23 cellular contexts compared by ENCODE assay signal in the genomic region with DNA sequence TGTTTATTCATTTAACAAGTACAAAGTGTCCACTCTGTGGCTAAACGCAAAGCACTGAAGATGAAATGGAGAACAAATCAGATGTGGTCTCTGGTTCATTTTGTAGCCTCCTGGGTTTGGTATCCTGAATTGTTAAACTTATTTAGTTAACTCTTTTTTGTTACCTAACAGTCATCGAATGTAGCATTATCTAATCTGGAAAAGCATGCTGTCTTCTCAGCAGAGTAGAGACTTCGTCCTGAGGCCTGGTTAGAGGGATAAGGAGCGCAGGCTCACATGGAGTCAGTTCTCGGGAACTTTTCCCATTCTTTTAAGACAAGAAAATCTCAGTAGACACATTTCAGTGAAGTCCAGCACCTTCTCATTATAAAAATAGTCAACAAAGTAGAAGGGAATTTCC. TPM values are rescaled to one million over a fixed set of nuclear protein-coding genes. Genes with fewer than 3 reads are reported as not detected.
DNase-seq lines count a peak whose midpoint lies in the region; ATAC-seq and TF ChIP-seq lines count a peak whose summit lies in the region.
"Had no signal": no experiment of that assay in that cellular context is flagged by ENCODE, and none has a peak within 500 bp of the region (broad histone marks: within the 10 kb centered on the region; RNA-seq: fewer than 3 reads in every experiment).

No MANE protein-coding gene starts in this region.

- peak overlapping the region; percentile 13 for H3K27ac Mint-ChIP-seq in CD4-positive, alpha-beta T cell
- H3K27ac Mint-ChIP-seq in endothelial cell (ENCODE audit: unreplicated experiment): peak overlapping the region; percentile 30
- H3K27ac Mint-ChIP-seq: activated naive CD4-positive, alpha-beta T cell treated with anti-CD3 and anti-CD28 coated beads for 36 hours had no signal

- intact Hi-C loops in CD4-positive, alpha-beta T cell (cut with DNase I, micrococcal nuclease): no loop called here
- intact Hi-C loops in prostate gland (cut with DNase I): no loop called here

- peaks cover 47% of the 10 kb centered on the region for H3K36me3 Mint-ChIP-seq in CD4-positive, alpha-beta T cell (ENCODE audit: low read depth)
- peaks cover 4% of the 10 kb centered on the region for H3K36me3 Mint-ChIP-seq in endothelial cell (ENCODE audit: low read depth, unreplicated experiment)

- H3K9me3 Mint-ChIP-seq in CD4-positive, alpha-beta T cell: no peaks in the 10 kb centered on the region
- H3K9me3 Mint-ChIP-seq in endothelial cell (ENCODE audit: unreplicated experiment): no peaks in the 10 kb centered on the region
- H3K9me3 Mint-ChIP-seq: activated naive CD4-positive, alpha-beta T cell treated with anti-CD3 and anti-CD28 coated beads for 36 hours; nephron had no signal

- no peaks in the 10 kb centered on the region for H3K27me3 Mint-ChIP-seq in CD4-positive, alpha-beta T cell
- H3K27me3 Mint-ChIP-seq in endothelial cell (ENCODE audit: unreplicated experiment): peaks cover 3% of the 10 kb centered on the region

- H3K4me1 ChIP-seq in prostate gland (replicated peaks): peaks cover 15% of the 10 kb centered on the region

- TF ChIP-seq CTCF in CD4-positive, alpha-beta T cell (IDR thresholded peaks at IDR 0.05): no peak
- TF ChIP-seq CTCF in endothelial cell (IDR thresholded peaks at IDR 0.05; ENCODE audit: unreplicated experiment): no peak
- no peak for TF ChIP-seq CTCF in prostate gland (IDR thresholded peaks at IDR 0.05)

- H3K36me3 ChIP-seq in prostate gland: no peaks in the 10 kb centered on the region
- H3K36me3 ChIP-seq: pancreas had no signal

- POLR2A ChIA-PET in CD4-positive, alpha-beta T cell (lab: Charles Lee): no interaction called here

- TF ChIP-seq POLR2A in prostate gland (IDR thresholded peaks at IDR 0.05): no peak

- H3K27me3 ChIP-seq in CD4-positive, alpha-beta T cell (ENCODE audit: control insufficient read depth, insufficient read depth, low read length): no peaks in the 10 kb centered on the region
- no peaks in the 10 kb centered on the region for H3K27me3 ChIP-seq in prostate gland (replicated peaks; ENCODE audit: insufficient read depth)
- H3K27me3 ChIP-seq: esophagus muscularis mucosa, MG63, pancreas, sigmoid colon had no signal

- 75% methylated on average over 5 of the region's 5 CpGs for WGBS in prostate gland

- no peak overlapping the region for H3K27ac ChIP-seq in CD4-positive, alpha-beta T cell (ENCODE audit: low read depth, low read length)
- peak overlapping the region; percentile 54 to 87 for H3K27ac ChIP-seq in prostate gland
- H3K27ac ChIP-seq: pancreas, thoracic aorta, WERI-Rb-1 had no signal

- H3K9me3 ChIP-seq in CD4-positive, alpha-beta T cell (ENCODE audit: control insufficient read depth, low read length): no peaks in the 10 kb centered on the region
- no peaks in the 10 kb centered on the region for H3K9me3 ChIP-seq in prostate gland
- H3K9me3 ChIP-seq: esophagus muscularis mucosa, MG63, pancreas, sigmoid colon, thoracic aorta had no signal

- H3K4me3 ChIP-seq in prostate gland: no peak overlapping the region
- H3K4me3 ChIP-seq: esophagus muscularis mucosa, MG63, pancreas, sigmoid colon, thoracic aorta had no signal

- no peak for ATAC-seq in CD4-positive, alpha-beta T cell (ENCODE audit: poor library complexity)
- no peak for ATAC-seq in HG03520 (IDR thresholded peaks at IDR 0.05; ENCODE audit: unreplicated experiment)
- ATAC-seq: pancreas had no signal

- H3K4me1 Mint-ChIP-seq in CD4-positive, alpha-beta T cell (ENCODE audit: low read depth): peaks cover 14% of the 10 kb centered on the region
- H3K4me1 Mint-ChIP-seq in endothelial cell (ENCODE audit: unreplicated experiment): no peaks in the 10 kb centered on the region

- CTCF ChIA-PET in CD4-positive, alpha-beta T cell (lab: Charles Lee): interaction anchor here (0.6 to 0.7 kb wide), 2 partner anchors 9 to 25 kb away, joined by 3 read pairs; no protein-coding TSS in a partner anchor

- DNase-seq in CD4-positive, alpha-beta T cell: no peak
- peak; percentile 20 for DNase-seq in NCI-H226
- no peak for DNase-seq in endothelial cell (ENCODE audit: low spot score)
- DNase-seq in prostate gland (ENCODE audit: low spot score): no peak
- no peak for DNase-seq in stimulated activated CD4-positive, alpha-beta T cell treated with anti-CD3 and anti-CD28 coated beads, Interleukin-2, amount 100 ng/mL, for 24 hours
- DNase-seq in NCI-H1694 treated with DMSO at 0.1 percent for 48 hours (lab: John Stamatoyannopoulos, UW): no peak
- DNase-seq: activated CD4-positive, alpha-beta T cell treated with anti-CD3 and anti-CD28 coated beads, Interleukin-2, amount 50 U/mL, for 4 hours; activated naive CD4-positive, alpha-beta T cell treated with anti-CD3 and anti-CD28 coated beads for 36 hours; activated T-cell treated with anti-CD3 and anti-CD28 coated beads for 4 hours; DMS79; HCEC 1CT; mesenchymal stem cell; MG63; NCI-H1436 treated with DMSO at 0.1 percent for 48 hours; NCI-H2171 treated with DMSO at 0.1 percent for 48 hours; NCI-H526 treated with DMSO at 0.1 percent for 48 hours; pancreas; sigmoid colon; WERI-Rb-1 had no signal

- H3K4me3 Mint-ChIP-seq in CD4-positive, alpha-beta T cell: no peak overlapping the region
- H3K4me3 Mint-ChIP-seq in endothelial cell (ENCODE audit: unreplicated experiment): no peak overlapping the region
- H3K4me3 Mint-ChIP-seq: activated naive CD4-positive, alpha-beta T cell treated with anti-CD3 and anti-CD28 coated beads for 36 hours; nephron had no signal

RNA-seq across cellular contexts. Expression of a gene that starts 33.1 kb away (rescaled TPM):
- total RNA-seq in CD4-positive, alpha-beta T cell: 1 to 10 TPM; 1.9 to 2.6 TPM
- total RNA-seq in endothelial cell (ENCODE audit: unreplicated experiment) (4.8 TPM), prostate gland (10 to 100 TPM in 1 of 2 donors, 1 to 10 TPM in 1; 8.1 to 10.6 TPM)

RNA-seq across cellular contexts. Expression of a gene that starts 48.8 kb away (rescaled TPM):
- 10 to 100 TPM; 68.7 to 76.1 TPM for total RNA-seq in CD4-positive, alpha-beta T cell
- total RNA-seq in endothelial cell (ENCODE audit: unreplicated experiment): 129 TPM
- 100 to 1,000 TPM; 100 to 123 TPM for total RNA-seq in prostate gland

RNA-seq across cellular contexts. Expression of a gene that starts 50.4 kb away (rescaled TPM):
- total RNA-seq in CD4-positive, alpha-beta T cell: 1 to 10 TPM; 1.5 to 1.8 TPM
- total RNA-seq in endothelial cell (ENCODE audit: unreplicated experiment) (87.9 TPM), prostate gland (10 to 100 TPM; 67.1 to 78.7 TPM)

Comparison
In these comparisons a context has a peak if more than half of its experiments do, and no peak if none do; other contexts are left out.
1. RNA of a gene that starts 50.4 kb away (total RNA-seq): 87.9 TPM in endothelial cell (single experiment) and 67.1 to 78.7 TPM in prostate gland; 1.5 to 1.8 TPM in CD4-positive, alpha-beta T cell; every median in the first group is over 10 times any median in the second.